Comparison of ENCODE assay signal across 1 cellular context in genomic region chr10:74771054-74771453, GRCh38.
TF ChIP-seq lines count a peak whose summit lies in the region.

No MANE protein-coding gene starts in this region.

TF ChIP-seq in Ishikawa, 13 proteins besides CTCF, POLR2A, EP300 and RAD21 (continued from another document):
- no peak for TF ChIP-seq REST (IDR thresholded peaks at IDR 0.05; ENCODE audit: low read depth)
- TF ChIP-seq EGR1 (IDR thresholded peaks at IDR 0.05) = no peak
- TF ChIP-seq ZBTB7A (IDR thresholded peaks at IDR 0.05; ENCODE audit: low read depth) = no peak
- TF ChIP-seq USF1 (IDR thresholded peaks at IDR 0.05) = no peak
- no peak for TF ChIP-seq YY1 (IDR thresholded peaks at IDR 0.05; ENCODE audit: low read depth)
- TF ChIP-seq TCF12 (IDR thresholded peaks at IDR 0.05; ENCODE audit: low read depth) = no peak
- TF ChIP-seq TEAD4 (IDR thresholded peaks at IDR 0.05) = no peak
- no peak for TF ChIP-seq TAF1 (IDR thresholded peaks at IDR 0.05; ENCODE audit: low read depth)
- TF ChIP-seq CREB1 (IDR thresholded peaks at IDR 0.05; ENCODE audit: low read depth) = no peak
